In the genomic region with DNA sequence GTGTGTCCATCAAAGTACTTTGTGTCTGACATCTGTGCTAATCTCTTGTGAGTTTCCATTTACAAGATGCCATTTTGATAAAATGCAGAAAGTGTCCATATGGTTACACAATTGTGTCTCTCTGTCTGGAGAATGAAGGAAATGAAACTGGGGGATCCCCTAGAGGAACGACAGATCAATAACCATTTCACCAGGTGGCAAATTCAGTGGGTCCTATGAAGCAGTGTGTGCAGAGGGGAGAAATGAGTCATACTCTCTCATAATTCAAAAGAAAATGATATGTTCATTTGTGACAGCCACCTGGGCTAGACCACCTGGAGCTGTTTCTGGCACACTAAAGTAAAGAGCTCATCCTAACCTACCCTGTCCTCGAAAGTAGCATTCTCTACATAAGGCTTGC, we compare ENCODE assay signal across 8 cellular contexts. TPM values are rescaled to one million over a fixed set of nuclear protein-coding genes. Genes with fewer than 3 reads are reported as not detected.
DNase-seq lines count a peak whose midpoint lies in the region; ATAC-seq and TF ChIP-seq lines count a peak whose summit lies in the region.

No MANE protein-coding gene starts in this region.

- H3K9me3 Mint-ChIP-seq in WTC11 = no peaks in the 10 kb centered on the region

- ATAC-seq in GM21360 (IDR thresholded peaks at IDR 0.05; ENCODE audit: unreplicated experiment) = peak; percentile 94
- ATAC-seq in HG03520 (IDR thresholded peaks at IDR 0.05; ENCODE audit: unreplicated experiment) = peak; percentile 90
- no peak for ATAC-seq in WTC11

- H3K4me1 Mint-ChIP-seq in WTC11 = peaks cover 20% of the 10 kb centered on the region

- no peak for TF ChIP-seq CTCF in GM10248 (IDR thresholded peaks at IDR 0.05; ENCODE audit: control extremely low read depth, extremely low read depth, low read depth, missing control alignments)
- no peak for TF ChIP-seq CTCF in WTC11 (IDR thresholded peaks at IDR 0.05)

- H3K36me3 Mint-ChIP-seq in WTC11 = no peaks in the 10 kb centered on the region

- CTCF ChIA-PET in GM10248 (lab: Yijun Ruan, JAX) = interaction anchor here (1.0 to 1.9 kb wide), 6 partner anchors 9 to 56 kb away, joined by 3 to 7 read pairs (median 4); no protein-coding TSS in a partner anchor
- CTCF ChIA-PET in WTC11 (lab: Charles Lee) = no interaction called here

- DNase-seq in GM10248 (ENCODE audit: extremely low spot score) = peak; percentile 68
- DNase-seq in activated T-cell treated with anti-CD3 and anti-CD28 coated beads, Interleukin-2, amount 50 U/mL, for 48 hours = peak; percentile 48 to 50
- no peak for DNase-seq in 8988T
- DNase-seq in globus pallidus (ENCODE audit: low spot score) = no peak
- DNase-seq in WTC11 (ENCODE audit: low spot score) = no peak
- no peak for DNase-seq in HK-2 (ENCODE audit: unreplicated experiment)

- no peaks in the 10 kb centered on the region for H3K27me3 Mint-ChIP-seq in WTC11 (ENCODE audit: low read depth)

- H3K27ac Mint-ChIP-seq in WTC11 = no peak overlapping the region

- POLR2A ChIA-PET in GM10248 (lab: Yijun Ruan, JAX) = interaction anchor here (0.9 to 1.3 kb wide), 2 partner anchors 23 to 25 kb away, joined by 3 read pairs; no protein-coding TSS in a partner anchor
- POLR2A ChIA-PET in WTC11 (lab: Charles Lee) = no interaction called here

- H3K4me3 Mint-ChIP-seq in WTC11 = no peak overlapping the region

TF ChIP-seq in WTC11, 78 proteins besides CTCF, POLR2A, EP300 and RAD21:
- TF ChIP-seq ZSCAN18 (CRISPR knock-in tag; IDR thresholded peaks at IDR 0.05) = no peak
- TF ChIP-seq, protein P1, sequence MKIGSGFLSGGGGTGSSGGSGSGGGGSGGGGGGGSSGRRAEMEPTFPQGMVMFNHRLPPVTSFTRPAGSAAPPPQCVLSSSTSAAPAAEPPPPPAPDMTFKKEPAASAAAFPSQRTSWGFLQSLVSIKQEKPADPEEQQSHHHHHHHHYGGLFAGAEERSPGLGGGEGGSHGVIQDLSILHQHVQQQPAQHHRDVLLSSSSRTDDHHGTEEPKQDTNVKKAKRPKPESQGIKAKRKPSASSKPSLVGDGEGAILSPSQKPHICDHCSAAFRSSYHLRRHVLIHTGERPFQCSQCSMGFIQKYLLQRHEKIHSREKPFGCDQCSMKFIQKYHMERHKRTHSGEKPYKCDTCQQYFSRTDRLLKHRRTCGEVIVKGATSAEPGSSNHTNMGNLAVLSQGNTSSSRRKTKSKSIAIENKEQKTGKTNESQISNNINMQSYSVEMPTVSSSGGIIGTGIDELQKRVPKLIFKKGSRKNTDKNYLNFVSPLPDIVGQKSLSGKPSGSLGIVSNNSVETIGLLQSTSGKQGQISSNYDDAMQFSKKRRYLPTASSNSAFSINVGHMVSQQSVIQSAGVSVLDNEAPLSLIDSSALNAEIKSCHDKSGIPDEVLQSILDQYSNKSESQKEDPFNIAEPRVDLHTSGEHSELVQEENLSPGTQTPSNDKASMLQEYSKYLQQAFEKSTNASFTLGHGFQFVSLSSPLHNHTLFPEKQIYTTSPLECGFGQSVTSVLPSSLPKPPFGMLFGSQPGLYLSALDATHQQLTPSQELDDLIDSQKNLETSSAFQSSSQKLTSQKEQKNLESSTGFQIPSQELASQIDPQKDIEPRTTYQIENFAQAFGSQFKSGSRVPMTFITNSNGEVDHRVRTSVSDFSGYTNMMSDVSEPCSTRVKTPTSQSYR (CRISPR knock-in tag; IDR thresholded peaks at IDR 0.05) = no peak
- TF ChIP-seq FOXJ3 (CRISPR knock-in tag; IDR thresholded peaks at IDR 0.05; ENCODE audit: borderline replicate concordance) = no peak
- TF ChIP-seq, protein P2, sequence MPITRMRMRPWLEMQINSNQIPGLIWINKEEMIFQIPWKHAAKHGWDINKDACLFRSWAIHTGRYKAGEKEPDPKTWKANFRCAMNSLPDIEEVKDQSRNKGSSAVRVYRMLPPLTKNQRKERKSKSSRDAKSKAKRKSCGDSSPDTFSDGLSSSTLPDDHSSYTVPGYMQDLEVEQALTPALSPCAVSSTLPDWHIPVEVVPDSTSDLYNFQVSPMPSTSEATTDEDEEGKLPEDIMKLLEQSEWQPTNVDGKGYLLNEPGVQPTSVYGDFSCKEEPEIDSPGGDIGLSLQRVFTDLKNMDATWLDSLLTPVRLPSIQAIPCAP (CRISPR knock-in tag; IDR thresholded peaks at IDR 0.05) = no peak
- TF ChIP-seq, protein P3, sequence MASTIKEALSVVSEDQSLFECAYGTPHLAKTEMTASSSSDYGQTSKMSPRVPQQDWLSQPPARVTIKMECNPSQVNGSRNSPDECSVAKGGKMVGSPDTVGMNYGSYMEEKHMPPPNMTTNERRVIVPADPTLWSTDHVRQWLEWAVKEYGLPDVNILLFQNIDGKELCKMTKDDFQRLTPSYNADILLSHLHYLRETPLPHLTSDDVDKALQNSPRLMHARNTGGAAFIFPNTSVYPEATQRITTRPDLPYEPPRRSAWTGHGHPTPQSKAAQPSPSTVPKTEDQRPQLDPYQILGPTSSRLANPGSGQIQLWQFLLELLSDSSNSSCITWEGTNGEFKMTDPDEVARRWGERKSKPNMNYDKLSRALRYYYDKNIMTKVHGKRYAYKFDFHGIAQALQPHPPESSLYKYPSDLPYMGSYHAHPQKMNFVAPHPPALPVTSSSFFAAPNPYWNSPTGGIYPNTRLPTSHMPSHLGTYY (CRISPR knock-in tag; IDR thresholded peaks at IDR 0.05) = no peak
- TF ChIP-seq CBFB (CRISPR knock-in tag; IDR thresholded peaks at IDR 0.05; ENCODE audit: low read depth) = no peak
- TF ChIP-seq SMAD3 (CRISPR knock-in tag; IDR thresholded peaks at IDR 0.05; ENCODE audit: borderline replicate concordance) = no peak
- no peak for TF ChIP-seq CREM (CRISPR knock-in tag; IDR thresholded peaks at IDR 0.05)
- TF ChIP-seq TP53 (CRISPR knock-in tag; IDR thresholded peaks at IDR 0.05) = no peak
- no peak for TF ChIP-seq NR3C1 (CRISPR knock-in tag; conservative IDR thresholded peaks at IDR 0.05; ENCODE audit: low read depth)
- TF ChIP-seq FOXP1 (CRISPR knock-in tag; IDR thresholded peaks at IDR 0.05; ENCODE audit: borderline replicate concordance) = no peak
- no peak for TF ChIP-seq NFATC4 (CRISPR knock-in tag; IDR thresholded peaks at IDR 0.05)
- TF ChIP-seq ZNF425 (CRISPR knock-in tag; conservative IDR thresholded peaks at IDR 0.05) = no peak
- no peak for TF ChIP-seq PRRX2 (CRISPR knock-in tag; IDR thresholded peaks at IDR 0.05)
- no peak for TF ChIP-seq JAZF1 (CRISPR knock-in tag; IDR thresholded peaks at IDR 0.05)
- no peak for TF ChIP-seq ZNF416 (CRISPR knock-in tag; IDR thresholded peaks at IDR 0.05)
- TF ChIP-seq NFE2L1 (CRISPR knock-in tag; IDR thresholded peaks at IDR 0.05) = no peak
- TF ChIP-seq KAT7 (CRISPR knock-in tag; IDR thresholded peaks at IDR 0.05; ENCODE audit: borderline replicate concordance) = no peak

RNA-seq across cellular contexts. Expression of gene CD47, which starts 10.1 kb away (rescaled TPM):
- total RNA-seq in WTC11 (2021) = 16.3 to 22.7 TPM (median 22.6 TPM) in 3 replicates

Comparison
In these comparisons a context has a peak if more than half of its experiments do, and no peak if none do; other contexts are left out.
1. DNase-seq: peak in GM10248 (single experiment) and activated T-cell treated with anti-CD3 and anti-CD28 coated beads, Interleukin-2, amount 50 U/mL, for 48 hours (2 of 2); none in 8988T (single experiment), globus pallidus (single experiment), WTC11 (single experiment) and HK-2 (single experiment).